14 cellular contexts compared by ENCODE assay signal in genomic region chr20:62647521-62648317, GRCh38. TPM values are rescaled to one million over a fixed set of nuclear protein-coding genes. Genes with fewer than 3 reads are reported as not detected.
DNase-seq lines count a peak whose midpoint lies in the region; ATAC-seq, FAIRE-seq and TF ChIP-seq lines count a peak whose summit lies in the region.
"Had no signal": no experiment of that assay in that cellular context is flagged by ENCODE, and none has a peak within 500 bp of the region (broad histone marks: within the 10 kb centered on the region; RNA-seq: fewer than 3 reads in every experiment).

No MANE protein-coding gene starts in this region.

- H3K9me2 ChIP-seq in OCI-LY7 (ENCODE audit: insufficient read depth, low read length) = no peaks in the 10 kb centered on the region

- no peak overlapping the region for H3K4me3 ChIP-seq in OCI-LY7 (ENCODE audit: low read depth, low read length, poor library complexity, severe bottlenecking)
- H3K4me3 ChIP-seq in left ventricle myocardium inferior = no peak overlapping the region
- H3K4me3 ChIP-seq in small intestine (ENCODE audit: low read depth in 1 of 2, low read length in 2 of 2) = no peak overlapping the region
- H3K4me3 ChIP-seq: prostate gland had no signal

- POLR2A ChIA-PET in OCI-LY7 (lab: Charles Lee) = interaction anchor here (1.2 kb wide), 1 partner anchor 23 kb away, joined by 3 read pairs; no protein-coding TSS in a partner anchor

- TF ChIP-seq CTCF in OCI-LY7 (conservative IDR thresholded peaks at IDR 0.05; ENCODE audit: low read length) (no peak), left ventricle myocardium inferior (IDR thresholded peaks at IDR 0.05; ENCODE audit: borderline replicate concordance) (no peak), omental fat pad (IDR thresholded peaks at IDR 0.05) (no peak)

- BruUV-seq in OCI-LY7 (replicated peaks; lab: Mats Ljungman, UMichigan) = no TSS peak

- peak overlapping the region; percentile 63; the same call in 1 of the 2 replicates for H3K4me2 ChIP-seq in OCI-LY7 (ENCODE audit: low read length)

- intact Hi-C loops in OCI-LY7 (cut with micrococcal nuclease; ENCODE audit: unreplicated experiment) (no loop called here), left ventricle myocardium inferior (cut with micrococcal nuclease) (no loop called here)

- H3K4me1 ChIP-seq in OCI-LY7 (ENCODE audit: insufficient read depth, low read length, poor library complexity, severe bottlenecking) = peaks cover 72% of the 10 kb centered on the region
- peaks cover 96% of the 10 kb centered on the region for H3K4me1 ChIP-seq in left ventricle myocardium inferior
- H3K4me1 ChIP-seq in small intestine (ENCODE audit: control insufficient read depth in 2 of 2, insufficient read depth in 1 of 2, low read depth in 1 of 2, low read length in 1 of 2) = peaks cover 4 to 21% of the 10 kb centered on the region in 2 donors

- peaks cover 75% of the 10 kb centered on the region for H3K79me2 ChIP-seq in OCI-LY7 (ENCODE audit: insufficient read depth, low read depth, low read length)

- H2AFZ ChIP-seq in OCI-LY7 (ENCODE audit: low read length) = no peak overlapping the region

- H4K20me1 ChIP-seq in OCI-LY7 (ENCODE audit: insufficient read depth, low read length) = peaks cover 10% of the 10 kb centered on the region; the same call in 1 of the 2 replicates

- H3K9me3 ChIP-seq in OCI-LY7 (ENCODE audit: low read length) (no peaks in the 10 kb centered on the region), left ventricle myocardium inferior (replicated peaks) (no peaks in the 10 kb centered on the region), small intestine (ENCODE audit: control insufficient read depth, low read depth) (no peaks in the 10 kb centered on the region)
- H3K9me3 ChIP-seq: prostate gland had no signal

- H3K27me3 ChIP-seq in left ventricle myocardium inferior (ENCODE audit: low read depth) = peaks cover 22% of the 10 kb centered on the region
- H3K27me3 ChIP-seq in small intestine (ENCODE audit: control insufficient read depth in 2 of 2, insufficient read depth in 2 of 2, low read length in 2 of 2) = no peaks in the 10 kb centered on the region

- FAIRE-seq in small intestine (lab: Jason Lieb, UNC) = no peak
- FAIRE-seq: endothelial cell of umbilical vein had no signal

- H3K27ac ChIP-seq in OCI-LY7 (ENCODE audit: low read depth, low read length, poor library complexity, severe bottlenecking) (no peak overlapping the region), left ventricle myocardium inferior (replicated peaks) (peak overlapping the region; percentile 86), small intestine (ENCODE audit: low read depth in 1 of 2, low read length in 1 of 2) (peak overlapping the region; percentile 8 to 83)
- H3K27ac ChIP-seq: 22Rv1 had no signal

- ATAC-seq in GM19324 (IDR thresholded peaks at IDR 0.05; ENCODE audit: low FRiP score, unreplicated experiment) = no peak
- no peak for ATAC-seq in GM18519 (IDR thresholded peaks at IDR 0.05; ENCODE audit: low FRiP score, unreplicated experiment)
- ATAC-seq in omental fat pad (ENCODE audit: low FRiP score) = no peak
- ATAC-seq: WTC11 had no signal

- WGBS in small intestine, 3 donors = 51 to 69% (median 68%) methylated on average over 24 to 25 of the region's 25 CpGs

- DNase-seq in NCI-H1417 (lab: John Stamatoyannopoulos, UW) = peak in 2 of 3 experiments; percentile 15 to 36
- DNase-seq in NCI-H1417 treated with DMSO at 0.1 percent for 48 hours (lab: John Stamatoyannopoulos, UW) = no peak
- DNase-seq in OCI-LY7 (ENCODE audit: low spot score) = no peak
- no peak for DNase-seq in left ventricle myocardium inferior
- no peak for DNase-seq in small intestine
- DNase-seq in omental fat pad (ENCODE audit: low spot score) = no peak
- DNase-seq: NCI-H345, SIG-M5 had no signal

- peaks cover 60% of the 10 kb centered on the region; the same call in 1 of the 2 replicates for H3K36me3 ChIP-seq in OCI-LY7 (ENCODE audit: insufficient read depth, low read length)
- peaks cover 2% of the 10 kb centered on the region for H3K36me3 ChIP-seq in left ventricle myocardium inferior
- H3K36me3 ChIP-seq in small intestine (ENCODE audit: control insufficient read depth in 2 of 2, insufficient read depth in 2 of 2, low read length in 2 of 2) = no peaks in the 10 kb centered on the region
- H3K36me3 ChIP-seq: prostate gland had no signal

- CTCF ChIA-PET in OCI-LY7 (lab: Charles Lee; ENCODE audit: unreplicated experiment) = no interaction called here

RNA-seq across cellular contexts. Expression of gene SLCO4A1, which starts 5.4 kb away (rescaled TPM):
- 34.4 and 52.4 TPM in 2 replicates for total RNA-seq in OCI-LY7 (2014; rRNA removed; shearing (Covaris generic))
- total RNA-seq in OCI-LY7 (2022) = 30.4 and 34.3 TPM in 2 replicates
- total RNA-seq in left ventricle myocardium inferior = 12.7 TPM
- 10 to 100 TPM in 1 of 3 donors, 1 to 10 TPM in 2; 2.2 to 22.4 (median 4.9) TPM for polyA plus RNA-seq in small intestine
- 10 to 100 TPM; 26.1 to 67.4 (median 55.6) TPM for total RNA-seq in omental fat pad

Comparison
In these comparisons a context has a peak if more than half of its experiments do, and no peak if none do; other contexts are left out.
1. DNase-seq: peak in NCI-H1417 (2 of 3); none in NCI-H1417 treated with DMSO at 0.1 percent for 48 hours (single experiment), OCI-LY7 (single experiment), left ventricle myocardium inferior (single experiment), small intestine (single experiment) and omental fat pad (single experiment).